In the genomic region with DNA sequence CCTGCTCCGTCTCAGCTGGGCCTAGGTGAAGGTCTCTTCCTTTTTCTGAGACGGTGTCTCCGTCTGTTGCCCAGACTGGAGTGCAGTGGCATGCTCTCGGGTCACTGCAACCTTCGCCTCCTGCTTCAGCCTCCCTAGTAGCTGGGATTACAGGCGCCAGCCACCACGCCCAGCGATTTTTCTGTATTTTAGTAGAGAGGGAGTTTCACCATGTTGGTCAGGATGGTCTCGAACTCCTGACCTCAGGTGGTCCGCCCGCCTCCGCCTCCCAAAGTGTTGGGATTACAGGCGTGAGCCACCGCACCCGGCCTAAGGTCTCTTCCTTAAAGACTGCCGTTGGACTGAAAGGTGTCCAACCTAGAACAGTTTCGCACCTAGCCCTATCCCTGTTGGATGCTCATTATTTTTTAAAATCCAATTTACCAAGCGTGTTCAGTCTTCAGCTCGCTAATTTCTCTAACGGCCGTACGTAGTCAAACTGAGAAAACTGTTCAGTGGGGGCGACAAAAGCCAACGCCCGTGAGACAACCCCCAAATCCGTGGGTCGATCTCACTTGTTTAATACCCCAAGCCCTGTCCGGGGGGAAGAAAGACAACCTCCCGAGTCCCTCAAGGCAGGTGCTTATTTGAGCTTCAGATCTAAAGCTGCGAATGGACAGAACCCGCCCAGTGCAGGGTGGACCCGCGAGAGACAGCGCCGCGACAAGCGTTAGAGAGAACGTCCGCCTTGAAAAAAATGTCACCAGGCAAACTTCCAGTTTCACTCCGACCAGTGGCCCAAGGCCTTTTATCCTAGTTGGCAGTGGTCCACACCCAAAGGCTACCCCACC, we compare ENCODE assay signal across 1 cellular context.
TF ChIP-seq lines count a peak whose summit lies in the region.

No MANE protein-coding gene starts in this region.

TF ChIP-seq in HepG2, 621 proteins besides CTCF, POLR2A, EP300 and RAD21 (continues in another document):
- TF ChIP-seq SNAI1 (CRISPR knock-in tag; IDR thresholded peaks at IDR 0.05; ENCODE audit: borderline replicate concordance) (0 out of 2 replicates have a peak, but pooled peaks have one; percentile 61), CHD2 (IDR thresholded peaks at IDR 0.05; ENCODE audit: low read depth, low read length) (peak; percentile 62; the same call in 1 of the 2 replicates), AKAP8 (CRISPR knock-in tag; IDR thresholded peaks at IDR 0.05) (0 out of 2 replicates have a peak, but pooled peaks have one; percentile 16), SOX13 (IDR thresholded peaks at IDR 0.05) (no peak), SOX13 (CRISPR knock-in tag; conservative IDR thresholded peaks at IDR 0.05 in 1 of 2, IDR thresholded peaks at IDR 0.05 in 1 of 2) (no peak), MTF1 (CRISPR knock-in tag; IDR thresholded peaks at IDR 0.05) (no peak), KLF16 (CRISPR knock-in tag; IDR thresholded peaks at IDR 0.05) (no peak), ZNF781 (CRISPR knock-in tag; IDR thresholded peaks at IDR 0.05; ENCODE audit: borderline replicate concordance, not compliant biosample characterization) (peak; percentile 21), ZNF431 (CRISPR knock-in tag; IDR thresholded peaks at IDR 0.05; ENCODE audit: borderline replicate concordance, low read depth) (0 out of 2 replicates have a peak, but pooled peaks have one; percentile 5), CCAR2 (optimal IDR thresholded peaks at IDR 0.05; ENCODE audit: low read depth, low read length) (no peak), ERF (CRISPR knock-in tag; IDR thresholded peaks at IDR 0.05) (no peak), HNF4G (IDR thresholded peaks at IDR 0.05; ENCODE audit: borderline replicate concordance, low read depth, low read length) (no peak), HNF4G (CRISPR knock-in tag; IDR thresholded peaks at IDR 0.05; ENCODE audit: borderline replicate concordance, low read depth) (no peak), ZMYM3 (CRISPR knock-in tag; IDR thresholded peaks at IDR 0.05) (peak; percentile 8; the same call in 1 of the 2 replicates), PPARG (CRISPR knock-in tag; conservative IDR thresholded peaks at IDR 0.05) (peak; percentile 96), PRPF4 (IDR thresholded peaks at IDR 0.05; ENCODE audit: low read depth, low read length, poor library complexity, severe bottlenecking) (peak; percentile 23), ZNF441 (CRISPR knock-in tag; IDR thresholded peaks at IDR 0.05; ENCODE audit: borderline replicate concordance) (no peak), HES4 (CRISPR knock-in tag; IDR thresholded peaks at IDR 0.05; ENCODE audit: borderline replicate concordance) (peak; percentile 58; the same call in 1 of the 2 replicates), ZNF569 (CRISPR knock-in tag; IDR thresholded peaks at IDR 0.05; ENCODE audit: borderline replicate concordance) (0 out of 2 replicates have a peak, but pooled peaks have one; percentile 44), BCL6 (CRISPR knock-in tag; IDR thresholded peaks at IDR 0.05) (no peak), ZFY (CRISPR knock-in tag; IDR thresholded peaks at IDR 0.05) (no peak), NAIF1 (CRISPR knock-in tag; IDR thresholded peaks at IDR 0.05; ENCODE audit: borderline replicate concordance) (0 out of 2 replicates have a peak, but pooled peaks have one; percentile 59), SAFB2 (CRISPR knock-in tag; IDR thresholded peaks at IDR 0.05; ENCODE audit: borderline replicate concordance, low read depth) (0 out of 2 replicates have a peak, but pooled peaks have one; percentile 31), SRY (CRISPR knock-in tag; IDR thresholded peaks at IDR 0.05) (peak; percentile 60; the same call in 1 of the 2 replicates), ZNF292 (CRISPR knock-in tag; IDR thresholded peaks at IDR 0.05; ENCODE audit: borderline replicate concordance, low read depth) (0 out of 2 replicates have a peak, but pooled peaks have one; percentile 58), SALL1 (CRISPR knock-in tag; IDR thresholded peaks at IDR 0.05) (0 out of 2 replicates have a peak, but pooled peaks have one; percentile 78), ZNF564 (CRISPR knock-in tag; IDR thresholded peaks at IDR 0.05) (no peak), ZNF776 (CRISPR knock-in tag; IDR thresholded peaks at IDR 0.05) (peak; percentile 17; the same call in 1 of the 2 replicates), KLF9 (CRISPR knock-in tag; IDR thresholded peaks at IDR 0.05; ENCODE audit: low read depth) (0 out of 2 replicates have a peak, but pooled peaks have one; percentile 30)
- TF ChIP-seq, protein P1, sequence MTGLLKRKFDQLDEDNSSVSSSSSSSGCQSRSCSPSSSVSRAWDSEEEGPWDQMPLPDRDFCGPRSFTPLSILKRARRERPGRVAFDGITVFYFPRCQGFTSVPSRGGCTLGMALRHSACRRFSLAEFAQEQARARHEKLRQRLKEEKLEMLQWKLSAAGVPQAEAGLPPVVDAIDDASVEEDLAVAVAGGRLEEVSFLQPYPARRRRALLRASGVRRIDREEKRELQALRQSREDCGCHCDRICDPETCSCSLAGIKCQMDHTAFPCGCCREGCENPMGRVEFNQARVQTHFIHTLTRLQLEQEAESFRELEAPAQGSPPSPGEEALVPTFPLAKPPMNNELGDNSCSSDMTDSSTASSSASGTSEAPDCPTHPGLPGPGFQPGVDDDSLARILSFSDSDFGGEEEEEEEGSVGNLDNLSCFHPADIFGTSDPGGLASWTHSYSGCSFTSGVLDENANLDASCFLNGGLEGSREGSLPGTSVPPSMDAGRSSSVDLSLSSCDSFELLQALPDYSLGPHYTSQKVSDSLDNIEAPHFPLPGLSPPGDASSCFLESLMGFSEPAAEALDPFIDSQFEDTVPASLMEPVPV (CRISPR knock-in tag; IDR thresholded peaks at IDR 0.05) = 0 out of 2 replicates have a peak, but pooled peaks have one; percentile 14
- TF ChIP-seq, protein P2, sequence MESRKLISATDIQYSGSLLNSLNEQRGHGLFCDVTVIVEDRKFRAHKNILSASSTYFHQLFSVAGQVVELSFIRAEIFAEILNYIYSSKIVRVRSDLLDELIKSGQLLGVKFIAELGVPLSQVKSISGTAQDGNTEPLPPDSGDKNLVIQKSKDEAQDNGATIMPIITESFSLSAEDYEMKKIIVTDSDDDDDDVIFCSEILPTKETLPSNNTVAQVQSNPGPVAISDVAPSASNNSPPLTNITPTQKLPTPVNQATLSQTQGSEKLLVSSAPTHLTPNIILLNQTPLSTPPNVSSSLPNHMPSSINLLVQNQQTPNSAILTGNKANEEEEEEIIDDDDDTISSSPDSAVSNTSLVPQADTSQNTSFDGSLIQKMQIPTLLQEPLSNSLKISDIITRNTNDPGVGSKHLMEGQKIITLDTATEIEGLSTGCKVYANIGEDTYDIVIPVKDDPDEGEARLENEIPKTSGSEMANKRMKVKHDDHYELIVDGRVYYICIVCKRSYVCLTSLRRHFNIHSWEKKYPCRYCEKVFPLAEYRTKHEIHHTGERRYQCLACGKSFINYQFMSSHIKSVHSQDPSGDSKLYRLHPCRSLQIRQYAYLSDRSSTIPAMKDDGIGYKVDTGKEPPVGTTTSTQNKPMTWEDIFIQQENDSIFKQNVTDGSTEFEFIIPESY (CRISPR knock-in tag; IDR thresholded peaks at IDR 0.05) = 0 out of 2 replicates have a peak, but pooled peaks have one; percentile 20
- TF ChIP-seq, protein P3, sequence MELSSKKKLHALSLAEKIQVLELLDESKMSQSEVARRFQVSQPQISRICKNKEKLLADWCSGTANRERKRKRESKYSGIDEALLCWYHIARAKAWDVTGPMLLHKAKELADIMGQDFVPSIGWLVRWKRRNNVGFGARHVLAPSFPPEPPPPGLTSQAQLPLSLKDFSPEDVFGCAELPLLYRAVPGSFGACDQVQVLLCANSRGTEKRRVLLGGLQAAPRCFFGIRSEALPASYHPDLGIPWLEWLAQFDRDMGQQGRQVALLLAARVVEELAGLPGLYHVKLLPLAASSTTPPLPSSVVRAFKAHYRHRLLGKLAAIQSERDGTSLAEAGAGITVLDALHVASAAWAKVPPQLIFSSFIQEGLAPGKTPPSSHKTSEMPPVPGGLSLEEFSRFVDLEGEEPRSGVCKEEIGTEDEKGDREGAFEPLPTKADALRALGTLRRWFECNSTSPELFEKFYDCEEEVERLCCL (CRISPR knock-in tag; IDR thresholded peaks at IDR 0.05; ENCODE audit: borderline replicate concordance) = 0 out of 2 replicates have a peak, but pooled peaks have one; percentile 52
- TF ChIP-seq, protein P4, sequence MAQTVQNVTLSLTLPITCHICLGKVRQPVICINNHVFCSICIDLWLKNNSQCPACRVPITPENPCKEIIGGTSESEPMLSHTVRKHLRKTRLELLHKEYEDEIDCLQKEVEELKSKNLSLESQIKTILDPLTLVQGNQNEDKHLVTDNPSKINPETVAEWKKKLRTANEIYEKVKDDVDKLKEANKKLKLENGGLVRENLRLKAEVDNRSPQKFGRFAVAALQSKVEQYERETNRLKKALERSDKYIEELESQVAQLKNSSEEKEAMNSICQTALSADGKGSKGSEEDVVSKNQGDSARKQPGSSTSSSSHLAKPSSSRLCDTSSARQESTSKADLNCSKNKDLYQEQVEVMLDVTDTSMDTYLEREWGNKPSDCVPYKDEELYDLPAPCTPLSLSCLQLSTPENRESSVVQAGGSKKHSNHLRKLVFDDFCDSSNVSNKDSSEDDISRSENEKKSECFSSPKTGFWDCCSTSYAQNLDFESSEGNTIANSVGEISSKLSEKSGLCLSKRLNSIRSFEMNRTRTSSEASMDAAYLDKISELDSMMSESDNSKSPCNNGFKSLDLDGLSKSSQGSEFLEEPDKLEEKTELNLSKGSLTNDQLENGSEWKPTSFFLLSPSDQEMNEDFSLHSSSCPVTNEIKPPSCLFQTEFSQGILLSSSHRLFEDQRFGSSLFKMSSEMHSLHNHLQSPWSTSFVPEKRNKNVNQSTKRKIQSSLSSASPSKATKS (CRISPR knock-in tag; IDR thresholded peaks at IDR 0.05) = 0 out of 2 replicates have a peak, but pooled peaks have one; percentile 34
- TF ChIP-seq, protein P5, sequence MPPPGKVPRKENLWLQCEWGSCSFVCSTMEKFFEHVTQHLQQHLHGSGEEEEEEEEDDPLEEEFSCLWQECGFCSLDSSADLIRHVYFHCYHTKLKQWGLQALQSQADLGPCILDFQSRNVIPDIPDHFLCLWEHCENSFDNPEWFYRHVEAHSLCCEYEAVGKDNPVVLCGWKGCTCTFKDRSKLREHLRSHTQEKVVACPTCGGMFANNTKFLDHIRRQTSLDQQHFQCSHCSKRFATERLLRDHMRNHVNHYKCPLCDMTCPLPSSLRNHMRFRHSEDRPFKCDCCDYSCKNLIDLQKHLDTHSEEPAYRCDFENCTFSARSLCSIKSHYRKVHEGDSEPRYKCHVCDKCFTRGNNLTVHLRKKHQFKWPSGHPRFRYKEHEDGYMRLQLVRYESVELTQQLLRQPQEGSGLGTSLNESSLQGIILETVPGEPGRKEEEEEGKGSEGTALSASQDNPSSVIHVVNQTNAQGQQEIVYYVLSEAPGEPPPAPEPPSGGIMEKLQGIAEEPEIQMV (CRISPR knock-in tag; IDR thresholded peaks at IDR 0.05; ENCODE audit: low read depth) = peak; percentile 45; the same call in 1 of the 2 replicates
- TF ChIP-seq, protein P6, sequence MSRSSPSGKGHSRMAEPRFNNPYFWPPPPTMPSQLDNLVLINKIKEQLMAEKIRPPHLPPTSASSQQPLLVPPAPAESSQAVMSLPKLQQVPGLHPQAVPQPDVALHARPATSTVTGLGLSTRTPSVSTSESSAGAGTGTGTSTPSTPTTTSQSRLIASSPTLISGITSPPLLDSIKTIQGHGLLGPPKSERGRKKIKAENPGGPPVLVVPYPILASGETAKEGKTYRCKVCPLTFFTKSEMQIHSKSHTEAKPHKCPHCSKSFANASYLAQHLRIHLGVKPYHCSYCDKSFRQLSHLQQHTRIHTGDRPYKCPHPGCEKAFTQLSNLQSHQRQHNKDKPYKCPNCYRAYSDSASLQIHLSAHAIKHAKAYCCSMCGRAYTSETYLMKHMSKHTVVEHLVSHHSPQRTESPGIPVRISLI (CRISPR knock-in tag; IDR thresholded peaks at IDR 0.05; ENCODE audit: borderline replicate concordance) = peak; percentile 68; the same call in 1 of the 2 replicates
- TF ChIP-seq, protein P7, sequence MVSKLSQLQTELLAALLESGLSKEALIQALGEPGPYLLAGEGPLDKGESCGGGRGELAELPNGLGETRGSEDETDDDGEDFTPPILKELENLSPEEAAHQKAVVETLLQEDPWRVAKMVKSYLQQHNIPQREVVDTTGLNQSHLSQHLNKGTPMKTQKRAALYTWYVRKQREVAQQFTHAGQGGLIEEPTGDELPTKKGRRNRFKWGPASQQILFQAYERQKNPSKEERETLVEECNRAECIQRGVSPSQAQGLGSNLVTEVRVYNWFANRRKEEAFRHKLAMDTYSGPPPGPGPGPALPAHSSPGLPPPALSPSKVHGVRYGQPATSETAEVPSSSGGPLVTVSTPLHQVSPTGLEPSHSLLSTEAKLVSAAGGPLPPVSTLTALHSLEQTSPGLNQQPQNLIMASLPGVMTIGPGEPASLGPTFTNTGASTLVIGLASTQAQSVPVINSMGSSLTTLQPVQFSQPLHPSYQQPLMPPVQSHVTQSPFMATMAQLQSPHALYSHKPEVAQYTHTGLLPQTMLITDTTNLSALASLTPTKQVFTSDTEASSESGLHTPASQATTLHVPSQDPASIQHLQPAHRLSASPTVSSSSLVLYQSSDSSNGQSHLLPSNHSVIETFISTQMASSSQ (IDR thresholded peaks at IDR 0.05; ENCODE audit: low read depth) = 0 out of 2 replicates have a peak, but pooled peaks have one; percentile 4
- TF ChIP-seq, protein P7 (CRISPR knock-in tag; IDR thresholded peaks at IDR 0.05; ENCODE audit: borderline replicate concordance) = no peak
- TF ChIP-seq, protein P8, sequence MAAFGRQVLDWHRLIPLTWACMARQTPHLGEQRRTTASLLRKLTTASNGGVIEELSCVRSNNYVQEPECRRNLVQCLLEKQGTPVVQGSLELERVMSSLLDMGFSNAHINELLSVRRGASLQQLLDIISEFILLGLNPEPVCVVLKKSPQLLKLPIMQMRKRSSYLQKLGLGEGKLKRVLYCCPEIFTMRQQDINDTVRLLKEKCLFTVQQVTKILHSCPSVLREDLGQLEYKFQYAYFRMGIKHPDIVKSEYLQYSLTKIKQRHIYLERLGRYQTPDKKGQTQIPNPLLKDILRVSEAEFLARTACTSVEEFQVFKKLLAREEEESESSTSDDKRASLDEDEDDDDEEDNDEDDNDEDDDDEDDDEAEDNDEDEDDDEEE (CRISPR knock-in tag; IDR thresholded peaks at IDR 0.05) = 0 out of 2 replicates have a peak, but pooled peaks have one; percentile 25
- TF ChIP-seq, protein P9, sequence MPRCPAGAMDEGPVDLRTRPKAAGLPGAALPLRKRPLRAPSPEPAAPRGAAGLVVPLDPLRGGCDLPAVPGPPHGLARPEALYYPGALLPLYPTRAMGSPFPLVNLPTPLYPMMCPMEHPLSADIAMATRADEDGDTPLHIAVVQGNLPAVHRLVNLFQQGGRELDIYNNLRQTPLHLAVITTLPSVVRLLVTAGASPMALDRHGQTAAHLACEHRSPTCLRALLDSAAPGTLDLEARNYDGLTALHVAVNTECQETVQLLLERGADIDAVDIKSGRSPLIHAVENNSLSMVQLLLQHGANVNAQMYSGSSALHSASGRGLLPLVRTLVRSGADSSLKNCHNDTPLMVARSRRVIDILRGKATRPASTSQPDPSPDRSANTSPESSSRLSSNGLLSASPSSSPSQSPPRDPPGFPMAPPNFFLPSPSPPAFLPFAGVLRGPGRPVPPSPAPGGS (CRISPR knock-in tag; IDR thresholded peaks at IDR 0.05) = 0 out of 2 replicates have a peak, but pooled peaks have one; percentile 5
